In the genomic region with DNA sequence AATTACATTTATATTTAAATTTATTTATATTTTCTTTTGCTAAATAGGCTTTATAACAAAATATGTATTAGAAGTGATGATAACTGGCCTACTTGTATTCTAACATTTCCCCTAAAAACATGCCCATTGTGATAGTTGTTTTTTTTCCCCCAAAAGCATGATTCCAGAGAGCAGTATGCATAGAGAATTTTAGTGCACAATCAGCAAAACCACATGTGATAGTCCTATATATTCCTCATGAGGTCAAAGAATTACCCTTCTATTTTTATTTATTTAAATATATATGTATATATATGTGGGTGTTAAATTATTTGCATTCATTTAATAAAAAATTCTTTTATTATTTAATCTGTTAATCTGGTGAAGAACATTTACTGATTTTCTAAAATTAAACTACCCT, we compare ENCODE assay signal across 11 cellular contexts.
"Had no signal": no experiment of that assay in that cellular context is flagged by ENCODE, and none has a peak within 500 bp of the region (broad histone marks: within the 10 kb centered on the region; RNA-seq: fewer than 3 reads in every experiment).

No MANE protein-coding gene starts in this region.

- DNase-seq: GM23248, GOT3, H7, H9, HCEC 1CT, HFFc6 had no signal

- H3K27ac ChIP-seq: GM23248 had no signal

- H3K36me3 ChIP-seq: HAP-1 had no signal

- H3K4me1 Mint-ChIP-seq: GM23338 had no signal

- H3K4me2 ChIP-seq: GM23338 had no signal

- H3K4me3 Mint-ChIP-seq: GM23338, H9, HFFc6 had no signal

- H3K4me1 ChIP-seq: HAP-1 had no signal

- H3K4me3 ChIP-seq: GM23248, GM23338, HAP-1 had no signal

- ATAC-seq: GM23338, HCT116 had no signal

- H3K27ac Mint-ChIP-seq: GM23338, H9, HFFc6 had no signal

- H2AFZ ChIP-seq: GM23248, GM23338 had no signal

- H3K9me3 Mint-ChIP-seq: H9 had no signal

- FAIRE-seq: H1, H54 had no signal

- H3K9me3 ChIP-seq: HAP-1 had no signal

- H3K9ac ChIP-seq: GM23248 had no signal
